8 cellular contexts compared by ENCODE assay signal in the genomic region with DNA sequence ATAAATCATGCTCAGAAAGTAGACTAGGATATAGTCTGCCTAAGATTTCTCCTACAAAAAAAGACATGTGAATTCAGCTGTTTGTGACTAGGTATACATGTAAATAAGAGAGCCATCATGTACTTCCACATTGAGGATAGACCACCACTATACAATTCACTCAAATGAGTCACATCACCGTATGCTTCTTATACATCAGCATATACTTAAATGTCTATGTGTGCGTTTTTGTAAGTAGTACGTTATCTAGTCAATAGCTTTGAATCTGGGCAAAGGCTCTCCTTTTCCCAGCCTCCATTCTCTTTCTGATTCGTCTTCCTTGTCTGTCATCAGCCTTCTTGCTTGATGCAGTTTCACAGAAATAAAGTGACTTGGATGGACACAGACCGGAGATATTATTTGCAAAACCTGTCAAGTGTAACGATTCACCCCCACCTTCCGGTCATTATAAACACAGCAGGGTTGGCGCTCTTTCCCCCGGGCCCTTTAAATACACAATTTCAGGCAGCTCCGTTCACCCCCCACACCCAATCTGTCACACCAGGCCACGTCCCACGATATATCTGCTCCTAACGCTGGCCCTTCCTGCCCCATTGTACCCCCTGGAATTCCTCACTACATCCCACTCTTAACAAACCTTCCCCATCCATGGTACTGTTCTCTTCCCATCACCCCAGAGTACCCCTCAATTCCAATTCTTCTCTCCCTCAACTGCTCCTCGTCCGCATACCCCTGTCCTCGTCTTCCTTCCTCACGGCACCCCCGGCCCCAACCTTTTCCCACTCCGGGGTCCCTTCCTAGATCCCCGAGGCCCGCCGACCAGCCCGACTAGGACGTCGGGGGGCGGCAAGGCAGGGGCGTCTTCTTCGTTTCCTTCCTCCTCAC. TPM values are rescaled to one million over a fixed set of nuclear protein-coding genes. Genes with fewer than 3 reads are reported as not detected.
DNase-seq lines count a peak whose midpoint lies in the region; ATAC-seq and TF ChIP-seq lines count a peak whose summit lies in the region.

No MANE protein-coding gene starts in this region.

- no peaks in the 10 kb centered on the region for H3K9me3 Mint-ChIP-seq in activated naive CD4-positive, alpha-beta T cell treated with anti-CD3 and anti-CD28 coated beads, Interleukin-2, amount 50 U/mL, for 24 hours

- H3K9me3 ChIP-seq in BE2C (no peaks in the 10 kb centered on the region), ovary (no peaks in the 10 kb centered on the region)

- TF ChIP-seq EP300 in ovary (IDR thresholded peaks at IDR 0.05) = no peak

- peak overlapping the region; percentile 100 for H3K27ac Mint-ChIP-seq in activated naive CD4-positive, alpha-beta T cell treated with anti-CD3 and anti-CD28 coated beads, Interleukin-2, amount 50 U/mL, for 24 hours

- intact Hi-C loops in head of caudate nucleus (cut with DNase I) (loop anchor here (5.0 kb wide), 2 partner anchors 246 to 791 kb away; partner anchors contain the start of gene SUCO), ovary (cut with DNase I) (loop anchor here in 1 of 4 donors (5.0 kb wide), 1 partner anchor 41 kb away; the partner anchor contains the start of gene METTL13)

- H3K36me3 ChIP-seq in BE2C (peaks cover 3% of the 10 kb centered on the region; the same call in 1 of the 2 replicates), ovary (no peaks in the 10 kb centered on the region)

- POLR2A ChIA-PET in RWPE1 (lab: Yijun Ruan, JAX; ENCODE audit: low non-redundant PET) = no interaction called here

- H3K4me1 Mint-ChIP-seq in activated naive CD4-positive, alpha-beta T cell treated with anti-CD3 and anti-CD28 coated beads, Interleukin-2, amount 50 U/mL, for 24 hours = peaks cover 61% of the 10 kb centered on the region

- H3K4me3 Mint-ChIP-seq in activated naive CD4-positive, alpha-beta T cell treated with anti-CD3 and anti-CD28 coated beads, Interleukin-2, amount 50 U/mL, for 24 hours = peak overlapping the region; percentile 98

- H3K27ac ChIP-seq in RWPE1 (peak overlapping the region; percentile 96), ovary (peak overlapping the region; percentile 71 to 88)

- H3K27me3 ChIP-seq in BE2C (no peaks in the 10 kb centered on the region), ovary (no peaks in the 10 kb centered on the region)

- TF ChIP-seq CTCF in BE2C (IDR thresholded peaks at IDR 0.05; ENCODE audit: low read depth, low read length) = 0 out of 2 replicates have a peak, but pooled peaks have one; percentile 5
- TF ChIP-seq CTCF in RWPE1 (conservative IDR thresholded peaks at IDR 0.05; ENCODE audit: low read depth) = no peak
- TF ChIP-seq CTCF in ovary (IDR thresholded peaks at IDR 0.05) = no peak

- H3K4me1 ChIP-seq in BE2C (no peaks in the 10 kb centered on the region), ovary (ENCODE audit: insufficient read depth) (peaks cover 5% of the 10 kb centered on the region)

- DNase-seq in BE2C (peak; percentile 21), HUDEP-2 (lab: John Stamatoyannopoulos, UW; ENCODE audit: unreplicated experiment in 76 of 76) (peak in 54 of 76 experiments; percentile 10 to 67 (median 44)), RWPE1 (ENCODE audit: low spot score) (peak; percentile 37), head of caudate nucleus (peak in 39 of 42 donors; percentile 9 to 71 (median 36)), ovary (peak; percentile 24 to 50 (median 47)), NCI-H1930 (lab: John Stamatoyannopoulos, UW) (no peak)

- no peaks in the 10 kb centered on the region for H3K27me3 Mint-ChIP-seq in activated naive CD4-positive, alpha-beta T cell treated with anti-CD3 and anti-CD28 coated beads, Interleukin-2, amount 50 U/mL, for 24 hours

- TF ChIP-seq POLR2A in ovary (IDR thresholded peaks at IDR 0.05) = no peak

- CTCF ChIA-PET in RWPE1 (lab: Yijun Ruan, JAX) = interaction anchor here (0.6 to 1.2 kb wide), 3 partner anchors 25 to 96 kb away, joined by 3 to 9 read pairs (median 7); no protein-coding TSS in a partner anchor

- WGBS in ovary, 3 donors = 1 to 2% (median 1%) methylated on average over 28 of the region's 28 CpGs

- ATAC-seq in GM19372 (IDR thresholded peaks at IDR 0.05; ENCODE audit: low read depth, unreplicated experiment) = peak; percentile 50

- H3K36me3 Mint-ChIP-seq in activated naive CD4-positive, alpha-beta T cell treated with anti-CD3 and anti-CD28 coated beads, Interleukin-2, amount 50 U/mL, for 24 hours = peaks cover 6% of the 10 kb centered on the region

- H3K4me3 ChIP-seq in BE2C (ENCODE audit: low read depth, low read length) (peak overlapping the region; percentile 94), ovary (peak overlapping the region; percentile 77)

RNA-seq across cellular contexts. Expression of gene VAMP4, which starts 0.6 kb away (rescaled TPM):
- 12.8 TPM for polyA plus RNA-seq in BE2C (2012; ENCODE audit: insufficient read depth, insufficient read length, low read depth)
- total RNA-seq in ovary = 10 to 100 TPM in 6 of 7 donors, 1 to 10 TPM in 1; 6.7 to 14.1 (median 12.3) TPM
- 10 to 100 TPM in 1 of 2 donors, 1 to 10 TPM in 1; 6.9 to 12.5 TPM for polyA plus RNA-seq in ovary

RNA-seq across cellular contexts. Expression of gene METTL13, which starts 40.2 kb away (rescaled TPM):
- 119 TPM for polyA plus RNA-seq in BE2C (2012; ENCODE audit: insufficient read depth, insufficient read length, low read depth)
- total RNA-seq in ovary = 10 to 100 TPM in 6 of 7 donors, 1 to 10 TPM in 1; 9.1 to 24.4 (median 19.1) TPM
- 10 to 100 TPM; 14.8 to 29.1 TPM for polyA plus RNA-seq in ovary

Comparison
In these comparisons a context has a peak if more than half of its experiments do, and no peak if none do; other contexts are left out.
1. DNase-seq: peak in BE2C (single experiment), HUDEP-2 (54 of 76), RWPE1 (single experiment), head of caudate nucleus (39 of 42) and ovary (5 of 5); none in NCI-H1930 (0 of 2).